Comparison of ENCODE assay signal across 35 cellular contexts in genomic region chr2:149763358-149763757, GRCh38.
"Had no signal": no experiment of that assay in that cellular context is flagged by ENCODE, and none has a peak within 500 bp of the region (broad histone marks: within the 10 kb centered on the region; RNA-seq: fewer than 3 reads in every experiment).

No MANE protein-coding gene starts in this region.

- DNase-seq: Karpas-422, Kasumi-1, KG1, MG63, MM.1S, MV-4-11, NCI-H1048, NCI-H1092, NCI-H1092 treated with DMSO at 0.1 percent for 48 hours, NCI-H1105, NCI-H1105 treated with DMSO at 0.1 percent for 48 hours, NCI-H1417, NCI-H1417 treated with DMSO at 0.1 percent for 48 hours, NCI-H1436, NCI-H1436 treated with DMSO at 0.1 percent for 48 hours, NCI-H146, NCI-H1694, NCI-H1694 treated with DMSO at 0.1 percent for 48 hours, NCI-H187, NCI-H187 treated with DMSO at 0.1 percent for 48 hours, NCI-H1930, NCI-H2029, NCI-H2029 treated with DMSO at 0.1 percent for 48 hours, NCI-H2081, NCI-H2081 treated with DMSO at 0.1 percent for 48 hours, NCI-H2107, NCI-H2171, NCI-H2171 treated with DMSO at 0.1 percent for 48 hours, NCI-H2227 treated with DMSO at 0.1 percent for 48 hours, NCI-H226, NCI-H345, NCI-H446, NCI-H446 treated with DMSO at 0.1 percent for 48 hours, NCI-H510A had no signal

- H3K36me3 ChIP-seq: MG63 had no signal

- H3K27me3 ChIP-seq: MG63 had no signal

- H3K27ac ChIP-seq: KMS-11 had no signal

- H3K4me3 ChIP-seq: MG63 had no signal

- H3K9me3 ChIP-seq: MG63 had no signal

- H3K9ac ChIP-seq: KMS-11 had no signal

- H3K4me2 ChIP-seq: KMS-11 had no signal
